In genomic region chr10:119602241-119603095, GRCh38 we compare ENCODE assay signal across 8 cellular contexts. TPM values are rescaled to one million over a fixed set of nuclear protein-coding genes. Genes with fewer than 3 reads are reported as not detected.
DNase-seq lines count a peak whose midpoint lies in the region; ATAC-seq and TF ChIP-seq lines count a peak whose summit lies in the region.

No MANE protein-coding gene starts in this region.

- CTCF ChIA-PET in Calu3 (lab: Charles Lee): interaction anchor here (0.7 to 1.1 kb wide), 2 partner anchors 403 to 1557 kb away, joined by 3 read pairs; no protein-coding TSS in a partner anchor
- CTCF ChIA-PET in activated CD4-positive, alpha-beta T cell treated with anti-CD3 and anti-CD28 coated beads for 36 hours (lab: Charles Lee): interaction anchor here (0.5 to 2.4 kb wide), 14 partner anchors 8 to 259 kb away, joined by 3 to 15 read pairs (median 4); partner anchors contain the start of gene RGS10

- ATAC-seq in activated CD4-positive, alpha-beta T cell treated with anti-CD3 and anti-CD28 coated beads for 36 hours: peak; percentile 94

- H3K4me3 ChIP-seq in HFF-Myc (replicated peaks; ENCODE audit: low read depth, low read length): no peak overlapping the region

- H3K27me3 Mint-ChIP-seq in Calu3 (ENCODE audit: unreplicated experiment) (no peaks in the 10 kb centered on the region), glutamatergic neuron (ENCODE audit: unreplicated experiment) (peaks cover 1% of the 10 kb centered on the region)
- no peaks in the 10 kb centered on the region for H3K27me3 Mint-ChIP-seq in activated CD4-positive, alpha-beta T cell treated with anti-CD3 and anti-CD28 coated beads for 36 hours

- peaks cover under 1% of the 10 kb centered on the region for H3K36me3 Mint-ChIP-seq in Calu3 (ENCODE audit: insufficient read depth, unreplicated experiment)
- peaks cover 18% of the 10 kb centered on the region for H3K36me3 Mint-ChIP-seq in activated CD4-positive, alpha-beta T cell treated with anti-CD3 and anti-CD28 coated beads for 36 hours (ENCODE audit: low read depth)
- H3K36me3 Mint-ChIP-seq in glutamatergic neuron (ENCODE audit: unreplicated experiment): no peaks in the 10 kb centered on the region

- TF ChIP-seq CTCF in Calu3 (IDR thresholded peaks at IDR 0.05; ENCODE audit: unreplicated experiment) (peak; percentile 21), HFF-Myc (IDR thresholded peaks at IDR 0.05; ENCODE audit: low read depth, low read length, missing control alignments) (peak; percentile 69), glutamatergic neuron (IDR thresholded peaks at IDR 0.05; ENCODE audit: partially characterized antibody, unreplicated experiment) (peak; percentile 49)

- BruUV-seq in Calu3 (replicated peaks; lab: Mats Ljungman, UMichigan): no TSS peak

- DNase-seq in Calu3: peak; percentile 22
- DNase-seq in HFF-Myc (ENCODE audit: extremely low read depth, low read depth): no peak
- DNase-seq in activated CD4-positive, alpha-beta T cell treated with anti-CD3 and anti-CD28 coated beads for 36 hours: peak; percentile 65
- peak; percentile 56 for DNase-seq in glutamatergic neuron
- DNase-seq in stimulated activated naive CD4-positive, alpha-beta T cell treated with Interleukin-2 at 50 U/mL for 16 hours (lab: John Stamatoyannopoulos, UW): peak; percentile 7
- DNase-seq in superior temporal gyrus (ENCODE audit: extremely low spot score): no peak
- DNase-seq in HuH-7.5 (ENCODE audit: low spot score): no peak
- no peak for DNase-seq in NCI-H146 (lab: John Stamatoyannopoulos, UW)

- intact Hi-C loops in Calu3 (cut with micrococcal nuclease; ENCODE audit: unreplicated experiment): no loop called here
- intact Hi-C loops in activated CD4-positive, alpha-beta T cell treated with anti-CD3 and anti-CD28 coated beads for 36 hours (cut with DNase I, micrococcal nuclease): no loop called here

- H3K27ac Mint-ChIP-seq in Calu3 (ENCODE audit: unreplicated experiment): no peak overlapping the region
- no peak overlapping the region for H3K27ac Mint-ChIP-seq in activated CD4-positive, alpha-beta T cell treated with anti-CD3 and anti-CD28 coated beads for 36 hours
- no peak overlapping the region for H3K27ac Mint-ChIP-seq in glutamatergic neuron (ENCODE audit: unreplicated experiment)

- H3K4me1 Mint-ChIP-seq in Calu3 (ENCODE audit: low read depth, unreplicated experiment): no peaks in the 10 kb centered on the region
- peaks cover 18% of the 10 kb centered on the region for H3K4me1 Mint-ChIP-seq in activated CD4-positive, alpha-beta T cell treated with anti-CD3 and anti-CD28 coated beads for 36 hours
- peaks cover 4% of the 10 kb centered on the region for H3K4me1 Mint-ChIP-seq in glutamatergic neuron (ENCODE audit: low read depth, unreplicated experiment)

- no peaks in the 10 kb centered on the region for H3K9me3 Mint-ChIP-seq in Calu3 (ENCODE audit: low read depth, unreplicated experiment)
- no peaks in the 10 kb centered on the region for H3K9me3 Mint-ChIP-seq in activated CD4-positive, alpha-beta T cell treated with anti-CD3 and anti-CD28 coated beads for 36 hours (ENCODE audit: low read depth)
- peaks cover 2% of the 10 kb centered on the region for H3K9me3 Mint-ChIP-seq in glutamatergic neuron (ENCODE audit: unreplicated experiment)

- H3K4me3 Mint-ChIP-seq in Calu3 (ENCODE audit: low read depth, unreplicated experiment) (no peak overlapping the region), glutamatergic neuron (ENCODE audit: unreplicated experiment) (no peak overlapping the region)
- H3K4me3 Mint-ChIP-seq in activated CD4-positive, alpha-beta T cell treated with anti-CD3 and anti-CD28 coated beads for 36 hours: no peak overlapping the region

- POLR2A ChIA-PET in activated CD4-positive, alpha-beta T cell treated with anti-CD3 and anti-CD28 coated beads for 36 hours (lab: Charles Lee): no interaction called here

RNA-seq across cellular contexts. Expression of gene TIAL1, which starts 5.7 kb away (rescaled TPM):
- total RNA-seq in Calu3 (2022): 82.6 and 91.6 TPM in 2 replicates
- 100 to 1,000 TPM; 187 to 197 TPM for total RNA-seq in activated CD4-positive, alpha-beta T cell treated with anti-CD3 and anti-CD28 coated beads for 36 hours
- total RNA-seq in glutamatergic neuron (ENCODE audit: unreplicated experiment): 216 TPM

RNA-seq across cellular contexts. Expression of gene BAG3, which starts 48.7 kb away (rescaled TPM):
- total RNA-seq in Calu3 (2022) (29.6 and 35.2 TPM in 2 replicates), glutamatergic neuron (ENCODE audit: unreplicated experiment) (15.7 TPM)
- 10 to 100 TPM; 23.8 to 30.7 TPM for total RNA-seq in activated CD4-positive, alpha-beta T cell treated with anti-CD3 and anti-CD28 coated beads for 36 hours

RNA-seq across cellular contexts. Expression of gene RGS10, which starts 59.9 kb away (rescaled TPM):
- total RNA-seq in Calu3 (2022) (8.3 and 10.8 TPM in 2 replicates), glutamatergic neuron (ENCODE audit: unreplicated experiment) (311 TPM)
- 100 to 1,000 TPM; 186 to 191 TPM for total RNA-seq in activated CD4-positive, alpha-beta T cell treated with anti-CD3 and anti-CD28 coated beads for 36 hours

Comparison
In these comparisons a context has a peak if more than half of its experiments do, and no peak if none do; other contexts are left out.
1. DNase-seq: peak in Calu3 (single experiment), activated CD4-positive, alpha-beta T cell treated with anti-CD3 and anti-CD28 coated beads for 36 hours (single experiment), glutamatergic neuron (single experiment) and stimulated activated naive CD4-positive, alpha-beta T cell treated with Interleukin-2 at 50 U/mL for 16 hours (single experiment); none in HFF-Myc (single experiment), superior temporal gyrus (single experiment), HuH-7.5 (single experiment) and NCI-H146 (single experiment).
2. RNA of gene RGS10, which starts 59.9 kb away (total RNA-seq): 311 TPM in glutamatergic neuron (single experiment) and 186 to 191 TPM in activated CD4-positive, alpha-beta T cell treated with anti-CD3 and anti-CD28 coated beads for 36 hours; 8.3 to 10.8 TPM in Calu3; every median in the first group is over 10 times any median in the second.
3. Peak in every context shown above with its lines, with median percentiles within 50 percentile points of each other: CTCF ChIP-seq.